ENCODE assay signal across 8 cellular contexts in the genomic region with DNA sequence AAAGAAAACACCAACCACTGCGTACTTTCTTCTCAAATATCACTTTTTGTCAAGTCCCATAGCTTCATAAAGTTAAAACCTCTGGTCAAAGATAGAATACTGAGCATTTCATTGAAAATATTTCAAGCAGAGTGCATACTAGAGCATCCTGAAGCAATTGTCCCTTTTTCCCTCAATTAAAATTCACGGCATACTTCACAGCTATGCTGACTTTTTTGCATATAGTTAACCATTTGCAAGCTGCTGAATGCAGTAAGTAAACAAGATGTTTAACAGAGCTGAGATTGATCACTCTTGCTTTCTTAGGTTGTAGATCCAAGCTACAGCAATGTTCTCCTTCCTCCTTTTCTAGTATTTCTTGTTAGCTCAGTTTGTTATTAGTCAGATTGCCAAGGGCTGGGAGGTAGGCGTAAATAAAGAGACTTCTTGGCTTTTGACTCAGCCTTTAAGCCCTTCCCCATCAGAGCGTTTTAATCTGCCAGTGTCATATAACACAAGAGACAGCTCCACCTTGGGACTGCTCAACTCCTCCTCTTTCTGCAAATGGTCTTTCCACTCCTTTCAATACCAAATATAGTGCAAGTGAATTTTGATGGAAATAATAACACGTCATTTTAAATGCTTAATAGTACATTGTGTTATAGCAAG. TPM values are rescaled to one million over a fixed set of nuclear protein-coding genes. Genes with fewer than 3 reads are reported as not detected.
DNase-seq lines count a peak whose midpoint lies in the region; ATAC-seq and TF ChIP-seq lines count a peak whose summit lies in the region.
"Had no signal": no experiment of that assay in that cellular context is flagged by ENCODE, and none has a peak within 500 bp of the region (broad histone marks: within the 10 kb centered on the region; RNA-seq: fewer than 3 reads in every experiment).

A gene with protein sequence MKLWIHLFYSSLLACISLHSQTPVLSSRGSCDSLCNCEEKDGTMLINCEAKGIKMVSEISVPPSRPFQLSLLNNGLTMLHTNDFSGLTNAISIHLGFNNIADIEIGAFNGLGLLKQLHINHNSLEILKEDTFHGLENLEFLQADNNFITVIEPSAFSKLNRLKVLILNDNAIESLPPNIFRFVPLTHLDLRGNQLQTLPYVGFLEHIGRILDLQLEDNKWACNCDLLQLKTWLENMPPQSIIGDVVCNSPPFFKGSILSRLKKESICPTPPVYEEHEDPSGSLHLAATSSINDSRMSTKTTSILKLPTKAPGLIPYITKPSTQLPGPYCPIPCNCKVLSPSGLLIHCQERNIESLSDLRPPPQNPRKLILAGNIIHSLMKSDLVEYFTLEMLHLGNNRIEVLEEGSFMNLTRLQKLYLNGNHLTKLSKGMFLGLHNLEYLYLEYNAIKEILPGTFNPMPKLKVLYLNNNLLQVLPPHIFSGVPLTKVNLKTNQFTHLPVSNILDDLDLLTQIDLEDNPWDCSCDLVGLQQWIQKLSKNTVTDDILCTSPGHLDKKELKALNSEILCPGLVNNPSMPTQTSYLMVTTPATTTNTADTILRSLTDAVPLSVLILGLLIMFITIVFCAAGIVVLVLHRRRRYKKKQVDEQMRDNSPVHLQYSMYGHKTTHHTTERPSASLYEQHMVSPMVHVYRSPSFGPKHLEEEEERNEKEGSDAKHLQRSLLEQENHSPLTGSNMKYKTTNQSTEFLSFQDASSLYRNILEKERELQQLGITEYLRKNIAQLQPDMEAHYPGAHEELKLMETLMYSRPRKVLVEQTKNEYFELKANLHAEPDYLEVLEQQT (minus strand): TSS at position 421 of the 648 bp plus-strand sequence. CDS start 2,911 bp downstream, outside the sequence.

- peaks cover 36% of the 10 kb centered on the region for H3K79me2 ChIP-seq in PC-3 (ENCODE audit: low read length)
- H3K79me2 ChIP-seq in smooth muscle cell (ENCODE audit: low read depth) = peaks cover 19% of the 10 kb centered on the region

- H3K9ac ChIP-seq in HUES48 (ENCODE audit: low read depth, low read length) = peak within 1 kb of the TSS; percentile 16; the same call in 1 of the 2 replicates
- peak within 1 kb of the TSS; percentile 55 for H3K9ac ChIP-seq in PC-3 (ENCODE audit: low read length)
- peak within 1 kb of the TSS; percentile 64 for H3K9ac ChIP-seq in smooth muscle cell (ENCODE audit: low read depth)

- H2AFZ ChIP-seq in PC-3 (ENCODE audit: low read length) (peak within 1 kb of the TSS; percentile 52), smooth muscle cell (ENCODE audit: low read depth) (peak within 1 kb of the TSS; percentile 50)

- H3K27ac ChIP-seq in HUES48 (ENCODE audit: low read depth, low read length) (no peak within 1 kb of the TSS), PC-3 (ENCODE audit: low read length) (peak within 1 kb of the TSS; percentile 46), smooth muscle cell (ENCODE audit: low read depth) (peak within 1 kb of the TSS; percentile 33)

- TSS peak; percentile 70 for BruUV-seq in PC-3 (replicated peaks; lab: Mats Ljungman, UMichigan)

- ATAC-seq in PC-3 = peak; percentile 100
- no peak for ATAC-seq in GM19455 (IDR thresholded peaks at IDR 0.05; ENCODE audit: unreplicated experiment)

- H3K9me3 ChIP-seq in HUES48 (ENCODE audit: control insufficient read depth, insufficient read depth, low read length) (no peaks in the 10 kb centered on the region), PC-3 (ENCODE audit: low read length) (no peaks in the 10 kb centered on the region), smooth muscle cell (replicated peaks; ENCODE audit: low read depth) (no peaks in the 10 kb centered on the region)

- DNase-seq in PC-3 (peak; percentile 93), fibroblast of peridontal ligament (ENCODE audit: extremely low read depth) (peak; percentile 78), smooth muscle cell (lab: John Stamatoyannopoulos, UW; ENCODE audit: unreplicated experiment) (no peak), NCI-H446 (lab: John Stamatoyannopoulos, UW) (no peak)
- no peak for DNase-seq in stimulated activated naive CD4-positive, alpha-beta T cell (lab: John Stamatoyannopoulos, UW)
- DNase-seq: naive B cell had no signal

- CTCF ChIA-PET in PC-3 (lab: Charles Lee) = interaction anchor here (0.6 to 1.1 kb wide), 7 partner anchors 17 to 874 kb away, joined by 3 to 5 read pairs (median 3); no protein-coding TSS in a partner anchor

- H3K4me3 ChIP-seq in HUES48 (ENCODE audit: low read depth, low read length) = peak within 1 kb of the TSS; percentile 20; the same call in 1 of the 2 replicates
- H3K4me3 ChIP-seq in PC-3 (ENCODE audit: low read length) = peak within 1 kb of the TSS; percentile 71
- peak within 1 kb of the TSS; percentile 52 for H3K4me3 ChIP-seq in smooth muscle cell

- H4K20me1 ChIP-seq in PC-3 (ENCODE audit: low read length) = no peaks in the 10 kb centered on the region
- no peaks in the 10 kb centered on the region for H4K20me1 ChIP-seq in smooth muscle cell (ENCODE audit: low read depth)

- peak within 1 kb of the TSS; percentile 85 for H3K4me2 ChIP-seq in PC-3 (ENCODE audit: low read length)
- peak within 1 kb of the TSS; percentile 83 for H3K4me2 ChIP-seq in smooth muscle cell

- H3K36me3 ChIP-seq in HUES48 (ENCODE audit: control insufficient read depth, insufficient read depth, low read length) = no peaks in the 10 kb centered on the region
- H3K36me3 ChIP-seq in PC-3 (ENCODE audit: low read depth, low read length) = peaks cover 11% of the 10 kb centered on the region
- H3K36me3 ChIP-seq in smooth muscle cell (ENCODE audit: low read depth) = no peaks in the 10 kb centered on the region

- H3K4me1 ChIP-seq in HUES48 (ENCODE audit: control insufficient read depth, insufficient read depth, low read length) = peaks cover 24% of the 10 kb centered on the region
- peaks cover 14% of the 10 kb centered on the region for H3K4me1 ChIP-seq in PC-3 (ENCODE audit: insufficient read depth, low read length)
- H3K4me1 ChIP-seq in smooth muscle cell (ENCODE audit: low read depth) = peaks cover 8% of the 10 kb centered on the region

- intact Hi-C loops in PC-3 (cut with micrococcal nuclease) = loop anchor here (1.0 to 5.0 kb wide), 4 partner anchors 74 to 292 kb away; no protein-coding TSS in a partner anchor

- peak; percentile 50 for TF ChIP-seq CTCF in PC-3 (conservative IDR thresholded peaks at IDR 0.05; ENCODE audit: low read depth, low read length)
- no peak for TF ChIP-seq CTCF in smooth muscle cell (IDR thresholded peaks at IDR 0.05; ENCODE audit: borderline replicate concordance, insufficient read depth, poor library complexity, severe bottlenecking)

- 28% methylated on average over 5 of the region's 5 CpGs for WGBS in smooth muscle cell (ENCODE audit: low lambda C conversion rate)

- POLR2A ChIA-PET in PC-3 (lab: Charles Lee; ENCODE audit: unreplicated experiment) = interaction anchor here (0.6 kb wide), 1 partner anchor 902 kb away, joined by 3 read pairs; no protein-coding TSS in a partner anchor

- no peaks in the 10 kb centered on the region for H3K9me2 ChIP-seq in PC-3 (replicated peaks; ENCODE audit: low read length)

- H3F3A ChIP-seq in PC-3 (ENCODE audit: low read length, unreplicated experiment) = no peaks in the 10 kb centered on the region
- H3F3A ChIP-seq in smooth muscle cell (ENCODE audit: low read depth) = no peaks in the 10 kb centered on the region

- H3K27me3 ChIP-seq in HUES48 (ENCODE audit: control insufficient read depth, insufficient read depth, low read length) (no peaks in the 10 kb centered on the region), PC-3 (ENCODE audit: low read length) (no peaks in the 10 kb centered on the region), smooth muscle cell (ENCODE audit: low read depth) (no peaks in the 10 kb centered on the region)

RNA-seq across cellular contexts. Expression of the gene that starts here (rescaled TPM):
- total RNA-seq in PC-3 (2014; rRNA removed) (4.1 and 4.6 TPM in 2 replicates), smooth muscle cell (113 and 115 TPM in 2 replicates)
- 8.7 and 65.7 TPM in 2 replicates for polyA plus RNA-seq in smooth muscle cell

Comparison
In these comparisons a context has a peak if more than half of its experiments do, and no peak if none do; other contexts are left out.
1. RNA of the gene that starts here (total RNA-seq): 113 to 115 TPM in smooth muscle cell; 4.1 to 4.6 TPM in PC-3; every median in the first group is over 10 times any median in the second.
2. H3K4me3 ChIP-seq: peak in every context shown above with its lines; median percentile 71 in PC-3; 52 in smooth muscle cell; 20 in HUES48.
3. DNase-seq: peak in PC-3 (single experiment) and fibroblast of peridontal ligament (single experiment); none in smooth muscle cell (single experiment), stimulated activated naive CD4-positive, alpha-beta T cell (0 of 6) and NCI-H446 (0 of 2).
4. Peak in every context shown above with its lines, with median percentiles within 50 percentile points of each other: H3K9ac ChIP-seq.